10 cellular contexts compared by ENCODE assay signal in the genomic region with DNA sequence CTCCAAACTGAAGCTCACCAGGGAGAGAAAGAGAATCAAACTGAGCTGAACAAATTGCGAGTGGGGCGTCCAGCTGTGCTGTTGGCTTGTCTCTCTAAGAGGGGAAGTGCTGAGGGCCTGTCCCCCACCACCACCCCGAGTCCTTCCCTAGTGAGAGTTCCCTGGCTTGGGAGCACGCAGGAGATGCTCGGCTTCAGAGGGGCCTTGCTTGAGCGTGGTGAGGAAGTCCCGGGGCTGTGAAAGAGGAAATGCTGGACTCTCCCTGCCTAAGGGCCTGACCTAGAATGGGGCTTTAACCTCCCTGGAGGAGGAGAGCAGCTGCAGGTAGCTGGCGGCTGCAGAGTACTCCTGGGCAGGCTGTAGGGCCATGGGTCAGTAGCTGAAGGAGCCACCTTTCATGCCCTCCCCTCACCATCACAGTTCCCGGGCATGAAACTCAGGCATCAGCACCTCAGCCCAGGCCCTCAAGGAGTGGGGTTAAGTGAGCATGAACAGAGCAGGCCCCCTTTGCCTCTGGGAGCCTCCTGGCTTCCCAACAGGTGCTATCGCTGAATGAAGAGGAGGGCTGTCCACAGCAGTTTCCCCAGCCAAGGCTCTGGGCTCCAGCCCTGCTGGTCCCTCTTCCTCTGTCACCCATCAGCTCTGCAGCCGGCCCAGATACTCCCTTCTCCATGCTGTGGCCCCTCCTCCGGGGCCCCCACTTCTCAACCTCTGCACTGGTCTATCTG.
DNase-seq lines count a peak whose midpoint lies in the region; ATAC-seq, FAIRE-seq and TF ChIP-seq lines count a peak whose summit lies in the region.
"Had no signal": no experiment of that assay in that cellular context is flagged by ENCODE, and none has a peak within 500 bp of the region (broad histone marks: within the 10 kb centered on the region; RNA-seq: fewer than 3 reads in every experiment).

No MANE protein-coding gene starts in this region.

- no peak overlapping the region for H3K4me2 ChIP-seq in GM12878 (ENCODE audit: control insufficient read depth, insufficient read depth)
- H3K4me2 ChIP-seq in MM.1S (ENCODE audit: low read depth, low read length), result no peak overlapping the region

- no TSS peak for BruUV-seq in GM12878 (replicated peaks; lab: Mats Ljungman, UMichigan)

- intact Hi-C loops in GM12878 (cut with micrococcal nuclease; ENCODE audit: unreplicated experiment), result no loop called here
- intact Hi-C loops in lower lobe of right lung (cut with DNase I), result no loop called here

- POLR2A ChIA-PET in GM12878 (lab: Charles Lee), result no interaction called here

- H4K20me1 ChIP-seq in GM12878 (ENCODE audit: control insufficient read depth, insufficient read depth) (no peaks in the 10 kb centered on the region), MM.1S (ENCODE audit: insufficient read depth, low read length) (no peaks in the 10 kb centered on the region)

- CTCF ChIA-PET in GM12878 (lab: Yijun Ruan, JAX), result interaction anchor here (1.0 kb wide), 1 partner anchor 13 kb away, joined by 3 read pairs; no protein-coding TSS in a partner anchor

- ATAC-seq in GM12878 (no peak), lower lobe of right lung (peak; percentile 30 to 61), HG03135 (IDR thresholded peaks at IDR 0.05; ENCODE audit: unreplicated experiment) (no peak)
- peak; percentile 48 for ATAC-seq in stimulated activated memory B cell treated with anti-CD40 and anti-IgM and Interleukin-4, amounts not matched to agents 10 μg/mL and 1 μg/mL and 100 μg/mL, for 72 hours

- TF ChIP-seq EP300 in GM12878 (IDR thresholded peaks at IDR 0.05; ENCODE audit: borderline replicate concordance in 1 of 2, control insufficient read depth in 1 of 2, low read depth in 2 of 2, low read length in 2 of 2), result no peak

- no peak overlapping the region for H3K9ac ChIP-seq in GM12878 (ENCODE audit: control insufficient read depth, insufficient read depth, low read length)
- H3K9ac ChIP-seq in MM.1S (ENCODE audit: low read length), result no peak overlapping the region

- H3K79me2 ChIP-seq in GM12878 (ENCODE audit: control insufficient read depth, insufficient read depth, low read length) (no peaks in the 10 kb centered on the region), MM.1S (ENCODE audit: low read length) (no peaks in the 10 kb centered on the region)

- H3K4me1 Mint-ChIP-seq in stimulated activated memory B cell treated with anti-CD40 and anti-IgM and Interleukin-4, amounts not matched to agents 10 μg/mL and 1 μg/mL and 100 μg/mL, for 72 hours, result no peaks in the 10 kb centered on the region

- peaks cover 5% of the 10 kb centered on the region for H3K36me3 Mint-ChIP-seq in stimulated activated memory B cell treated with anti-CD40 and anti-IgM and Interleukin-4, amounts not matched to agents 10 μg/mL and 1 μg/mL and 100 μg/mL, for 72 hours
- H3K36me3 Mint-ChIP-seq: activated naive CD4-positive, alpha-beta T cell treated with anti-CD3 and anti-CD28 coated beads, Interleukin-2, amount 50 U/mL, for 24 hours had no signal

- peak; percentile 53 for DNase-seq in MV-4-11 (lab: John Stamatoyannopoulos, UW)
- no peak for DNase-seq in GM12878 (ENCODE audit: low read depth, low spot score)
- DNase-seq in lower lobe of right lung, result no peak
- DNase-seq in MG63, result no peak
- DNase-seq in T-helper 1 cell, result no peak
- no peak for DNase-seq in MM.1S
- DNase-seq: NCI-H146 had no signal

- peaks cover 6% of the 10 kb centered on the region for H3K9me3 Mint-ChIP-seq in stimulated activated memory B cell treated with anti-CD40 and anti-IgM and Interleukin-4, amounts not matched to agents 10 μg/mL and 1 μg/mL and 100 μg/mL, for 72 hours
- H3K9me3 Mint-ChIP-seq: activated naive CD4-positive, alpha-beta T cell treated with anti-CD3 and anti-CD28 coated beads, Interleukin-2, amount 50 U/mL, for 24 hours had no signal

- TF ChIP-seq RAD21 in GM12878 (IDR thresholded peaks at IDR 0.05; ENCODE audit: insufficient read depth, low read depth, low read length), result no peak

- no peaks in the 10 kb centered on the region for H3K27me3 Mint-ChIP-seq in stimulated activated memory B cell treated with anti-CD40 and anti-IgM and Interleukin-4, amounts not matched to agents 10 μg/mL and 1 μg/mL and 100 μg/mL, for 72 hours
- H3K27me3 Mint-ChIP-seq: activated naive CD4-positive, alpha-beta T cell treated with anti-CD3 and anti-CD28 coated beads, Interleukin-2, amount 50 U/mL, for 24 hours had no signal

- no peak overlapping the region for H3K4me3 Mint-ChIP-seq in stimulated activated memory B cell treated with anti-CD40 and anti-IgM and Interleukin-4, amounts not matched to agents 10 μg/mL and 1 μg/mL and 100 μg/mL, for 72 hours
- H3K4me3 Mint-ChIP-seq: activated naive CD4-positive, alpha-beta T cell treated with anti-CD3 and anti-CD28 coated beads, Interleukin-2, amount 50 U/mL, for 24 hours had no signal

- SMC1A ChIA-PET in GM12878 (lab: Charles Lee; ENCODE audit: uncharacterized antibody, unreplicated experiment), result interaction anchor here (0.6 to 2.7 kb wide), 2 partner anchors 18 to 42 kb away, joined by 3 to 9 read pairs; no protein-coding TSS in a partner anchor

- no peaks in the 10 kb centered on the region for H3K27me3 ChIP-seq in GM12878 (replicated peaks in 1 of 2; ENCODE audit: control insufficient read depth in 2 of 2, insufficient read depth in 2 of 2, low read length in 1 of 2)
- H3K27me3 ChIP-seq in lower lobe of right lung (ENCODE audit: low read depth), result no peaks in the 10 kb centered on the region
- no peaks in the 10 kb centered on the region for H3K27me3 ChIP-seq in MG63
- H3K27me3 ChIP-seq in MM.1S (replicated peaks; ENCODE audit: insufficient read depth, low read length), result no peaks in the 10 kb centered on the region

- no peak for FAIRE-seq in GM12878 (lab: Jason Lieb, UNC)

- no peak for TF ChIP-seq CTCF in GM12878 (IDR thresholded peaks at IDR 0.05 in 2 of 3, conservative IDR thresholded peaks at IDR 0.05 in 1 of 3; ENCODE audit: control insufficient read depth in 2 of 3, extremely low read depth in 1 of 3, insufficient read depth in 1 of 3, low read depth in 3 of 3, low read length in 3 of 3)
- TF ChIP-seq CTCF in lower lobe of right lung (IDR thresholded peaks at IDR 0.05), result no peak
- no peak for TF ChIP-seq CTCF in MM.1S (IDR thresholded peaks at IDR 0.05; ENCODE audit: low read length)

- no peaks in the 10 kb centered on the region for H3K36me3 ChIP-seq in GM12878 (ENCODE audit: control insufficient read depth in 2 of 2, insufficient read depth in 2 of 2, low read length in 1 of 2)
- H3K36me3 ChIP-seq in lower lobe of right lung, result no peaks in the 10 kb centered on the region
- no peaks in the 10 kb centered on the region for H3K36me3 ChIP-seq in MG63
- H3K36me3 ChIP-seq in MM.1S (replicated peaks; ENCODE audit: insufficient read depth, low read length), result no peaks in the 10 kb centered on the region

- RAD21 ChIA-PET in GM12878 (lab: Charles Lee; ENCODE audit: unreplicated experiment), result no interaction called here

- no peak for TF ChIP-seq POLR2A in GM12878 (IDR thresholded peaks at IDR 0.05; ENCODE audit: low read depth, low read length)

- H2AFZ ChIP-seq in GM12878 (ENCODE audit: control insufficient read depth, low read depth, low read length), result no peak overlapping the region
- no peak overlapping the region for H2AFZ ChIP-seq in MM.1S (ENCODE audit: low read length)

- H3F3A ChIP-seq in MM.1S (ENCODE audit: insufficient read depth, low read length), result no peaks in the 10 kb centered on the region

- no peaks in the 10 kb centered on the region for H3K4me1 ChIP-seq in GM12878 (ENCODE audit: control insufficient read depth, insufficient read depth, low read length)
- peaks cover 40% of the 10 kb centered on the region for H3K4me1 ChIP-seq in lower lobe of right lung
- no peaks in the 10 kb centered on the region for H3K4me1 ChIP-seq in MM.1S (ENCODE audit: low read length)

- no peak overlapping the region for H3K27ac Mint-ChIP-seq in stimulated activated memory B cell treated with anti-CD40 and anti-IgM and Interleukin-4, amounts not matched to agents 10 μg/mL and 1 μg/mL and 100 μg/mL, for 72 hours
- H3K27ac Mint-ChIP-seq: activated naive CD4-positive, alpha-beta T cell treated with anti-CD3 and anti-CD28 coated beads, Interleukin-2, amount 50 U/mL, for 24 hours had no signal

- in situ Hi-C loops in GM12878 (cut with MboI), result no loop called here

- H3K9me3 ChIP-seq in GM12878 (replicated peaks; ENCODE audit: control insufficient read depth, insufficient read depth, low read length) (peaks cover 5% of the 10 kb centered on the region; the same call in 1 of the 3 replicates), lower lobe of right lung (no peaks in the 10 kb centered on the region), MG63 (no peaks in the 10 kb centered on the region), MM.1S (replicated peaks; ENCODE audit: insufficient read depth, low read length) (no peaks in the 10 kb centered on the region)

- H3K4me3 ChIP-seq in GM12878, result no peak overlapping the region
- no peak overlapping the region for H3K4me3 ChIP-seq in lower lobe of right lung
- no peak overlapping the region for H3K4me3 ChIP-seq in MG63
- no peak overlapping the region for H3K4me3 ChIP-seq in MM.1S (ENCODE audit: low read length)

- H3K9me2 ChIP-seq in MM.1S (replicated peaks; ENCODE audit: insufficient read depth, low read length), result no peaks in the 10 kb centered on the region

- WGBS in GM12878 (ENCODE audit: insufficient coverage, insufficient replicate concordance, low lambda C conversion rate, missing lambda C conversion rate), result 72% methylated on average over 12 of the region's 12 CpGs

- H3K27ac ChIP-seq in GM12878 (ENCODE audit: control insufficient read depth, insufficient read depth) (no peak overlapping the region), lower lobe of right lung (peak overlapping the region; percentile 76), MM.1S (ENCODE audit: low read length) (no peak overlapping the region)

TF ChIP-seq in GM12878, 131 proteins besides CTCF, POLR2A, EP300 and RAD21:
- TF ChIP-seq, protein P1, sequence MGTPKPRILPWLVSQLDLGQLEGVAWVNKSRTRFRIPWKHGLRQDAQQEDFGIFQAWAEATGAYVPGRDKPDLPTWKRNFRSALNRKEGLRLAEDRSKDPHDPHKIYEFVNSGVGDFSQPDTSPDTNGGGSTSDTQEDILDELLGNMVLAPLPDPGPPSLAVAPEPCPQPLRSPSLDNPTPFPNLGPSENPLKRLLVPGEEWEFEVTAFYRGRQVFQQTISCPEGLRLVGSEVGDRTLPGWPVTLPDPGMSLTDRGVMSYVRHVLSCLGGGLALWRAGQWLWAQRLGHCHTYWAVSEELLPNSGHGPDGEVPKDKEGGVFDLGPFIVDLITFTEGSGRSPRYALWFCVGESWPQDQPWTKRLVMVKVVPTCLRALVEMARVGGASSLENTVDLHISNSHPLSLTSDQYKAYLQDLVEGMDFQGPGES (IDR thresholded peaks at IDR 0.05), result no peak
- peak; percentile 37; the same call in 1 of the 2 replicates for TF ChIP-seq SPI1 (IDR thresholded peaks at IDR 0.05; ENCODE audit: borderline replicate concordance, insufficient read depth, low read depth, low read length)
- no peak for TF ChIP-seq ASH2L (IDR thresholded peaks at IDR 0.05; ENCODE audit: borderline replicate concordance, low read depth)
- TF ChIP-seq ESRRA (IDR thresholded peaks at IDR 0.05; ENCODE audit: low read length), result no peak
TF ChIP-seq in GM12878: peak in this region for 1.

Comparison
In these comparisons a context has a peak if more than half of its experiments do, and no peak if none do; other contexts are left out.
1. ATAC-seq: peak in lower lobe of right lung (2 of 2) and stimulated activated memory B cell treated with anti-CD40 and anti-IgM and Interleukin-4, amounts not matched to agents 10 μg/mL and 1 μg/mL and 100 μg/mL, for 72 hours (single experiment); none in GM12878 (single experiment) and HG03135 (single experiment).